10 cellular contexts compared by ENCODE assay signal in genomic region chr1:201696217-201696761, GRCh38.
A peak's percentile ranks its signal among the peaks of the same experiment; 100 is the strongest.
DNase-seq lines count a peak whose midpoint lies in the region; ATAC-seq and TF ChIP-seq lines count a peak whose summit lies in the region.
"Had no signal": no experiment of that assay in that cellular context is flagged by ENCODE, and none has a peak within 500 bp of the region (broad histone marks: within the 10 kb centered on the region; RNA-seq: fewer than 3 reads in every experiment).

No MANE protein-coding gene starts in this region.

- no peak overlapping the region for H2BK15ac ChIP-seq in mesendoderm (replicated peaks; ENCODE audit: low read depth)

- no peaks in the 10 kb centered on the region for H3F3A ChIP-seq in PC-3 (ENCODE audit: low read length, unreplicated experiment)

- H2BK5ac ChIP-seq in mesendoderm (ENCODE audit: low read length): no peak overlapping the region

- no peaks in the 10 kb centered on the region for H3K9me2 ChIP-seq in PC-3 (replicated peaks; ENCODE audit: low read length)

- no peaks in the 10 kb centered on the region for H3K79me1 ChIP-seq in mesendoderm (ENCODE audit: low read length)

- H3K23ac ChIP-seq in mesendoderm (ENCODE audit: low read length): no peak overlapping the region

- no peak overlapping the region for H4K8ac ChIP-seq in mesendoderm (ENCODE audit: low read depth, low read length)

- H3K56ac ChIP-seq in mesendoderm (ENCODE audit: low read length): no peak overlapping the region

- H3K79me2 ChIP-seq in PC-3 (ENCODE audit: low read length): no peaks in the 10 kb centered on the region
- H3K79me2 ChIP-seq in mesendoderm (ENCODE audit: control insufficient read depth, insufficient read depth, low read length): no peaks in the 10 kb centered on the region

- H3K4me3 ChIP-seq in PC-3 (ENCODE audit: low read length): no peak overlapping the region
- H3K4me3 ChIP-seq in fibroblast of mammary gland (ENCODE audit: control insufficient read depth, low read depth, low read length): no peak overlapping the region
- no peak overlapping the region for H3K4me3 ChIP-seq in mesendoderm (ENCODE audit: low read length)
- H3K4me3 ChIP-seq: cardiac muscle cell had no signal

- H3K36me3 ChIP-seq in PC-3 (ENCODE audit: low read depth, low read length): no peaks in the 10 kb centered on the region
- no peaks in the 10 kb centered on the region for H3K36me3 ChIP-seq in mesendoderm (ENCODE audit: control insufficient read depth, insufficient read depth, low read length)
- H3K36me3 ChIP-seq: cardiac muscle cell had no signal

- no peaks in the 10 kb centered on the region for H3K9me3 ChIP-seq in PC-3 (ENCODE audit: low read length)

- 0 out of 2 replicates have a peak overlapping the region, but pooled peaks have one; percentile 27 for H2AFZ ChIP-seq in PC-3 (ENCODE audit: low read length)

- H3K4me2 ChIP-seq in PC-3 (ENCODE audit: low read length): peak overlapping the region; percentile 70
- no peak overlapping the region for H3K4me2 ChIP-seq in mesendoderm (ENCODE audit: low read length)

- no peaks in the 10 kb centered on the region for H4K20me1 ChIP-seq in PC-3 (ENCODE audit: low read length)

- BruUV-seq in PC-3 (replicated peaks; lab: Mats Ljungman, UMichigan): no TSS peak

- no peak overlapping the region for H2AK5ac ChIP-seq in mesendoderm (ENCODE audit: low read length)

- ATAC-seq in PC-3 (peak; percentile 96), omental fat pad (ENCODE audit: low FRiP score) (peak; percentile 92), GM19452 (IDR thresholded peaks at IDR 0.05; ENCODE audit: unreplicated experiment) (no peak), GM18517 (IDR thresholded peaks at IDR 0.05; ENCODE audit: unreplicated experiment) (no peak)

- H3K4ac ChIP-seq in mesendoderm (ENCODE audit: low read depth, low read length): no peak overlapping the region

- H3K27ac ChIP-seq in PC-3 (ENCODE audit: low read length) (peak overlapping the region; percentile 57), mesendoderm (ENCODE audit: low read depth, low read length) (no peak overlapping the region)
- H3K27ac ChIP-seq: cardiac muscle cell had no signal

- H3K27me3 ChIP-seq in PC-3 (ENCODE audit: low read length) (no peaks in the 10 kb centered on the region), mesendoderm (ENCODE audit: insufficient read depth, low read length, poor library complexity) (no peaks in the 10 kb centered on the region)
- H3K27me3 ChIP-seq: cardiac muscle cell had no signal

- WGBS in mesendoderm (ENCODE audit: extremely low coverage, insufficient coverage, low lambda C conversion rate): no CpG with 5 or more reads among the region's 13 CpGs

- POLR2A ChIA-PET in PC-3 (lab: Charles Lee; ENCODE audit: unreplicated experiment): interaction anchor here (0.6 kb wide), 1 partner anchor 193 kb away, joined by 3 read pairs; no protein-coding TSS in a partner anchor

- no peak overlapping the region for H4K5ac ChIP-seq in mesendoderm (ENCODE audit: low read length)

- intact Hi-C loops in PC-3 (cut with micrococcal nuclease): loop anchor here (2.0 kb wide), 2 partner anchors 45 to 137 kb away; no protein-coding TSS in a partner anchor

- H2BK120ac ChIP-seq in mesendoderm (ENCODE audit: low read depth, low read length): no peak overlapping the region

- TF ChIP-seq CTCF in PC-3 (conservative IDR thresholded peaks at IDR 0.05; ENCODE audit: low read depth, low read length): no peak
- TF ChIP-seq CTCF in fibroblast of mammary gland (conservative IDR thresholded peaks at IDR 0.05; ENCODE audit: control insufficient read depth, insufficient read depth, low read depth, low read length): peak; percentile 2
- TF ChIP-seq CTCF in omental fat pad (IDR thresholded peaks at IDR 0.05): no peak

- H3K4me1 ChIP-seq in PC-3 (ENCODE audit: insufficient read depth, low read length) (peaks cover 21% of the 10 kb centered on the region), mesendoderm (ENCODE audit: control insufficient read depth, low read depth, low read length) (peaks cover 9% of the 10 kb centered on the region)

- DNase-seq in AG08396 (ENCODE audit: low spot score) (peak; percentile 86), PC-3 (peak; percentile 92), fibroblast of mammary gland (ENCODE audit: low read depth) (peak; percentile 98), omental fat pad (ENCODE audit: low spot score) (no peak), mesendoderm (no peak), HK-2 (ENCODE audit: unreplicated experiment) (no peak)
- DNase-seq: stimulated activated CD4-positive, alpha-beta T cell treated with anti-CD3 and anti-CD28 coated beads, Interleukin-12 subunit alpha, Interleukin-12 subunit beta, amount 100 ng/mL, for 4 hours had no signal

- CTCF ChIA-PET in PC-3 (lab: Charles Lee): interaction anchor here (0.8 to 1.5 kb wide), 3 partner anchors 47 to 99 kb away, joined by 3 to 8 read pairs (median 5); no protein-coding TSS in a partner anchor

- H3K9ac ChIP-seq in PC-3 (ENCODE audit: low read length) (no peak overlapping the region), mesendoderm (ENCODE audit: low read length) (no peak overlapping the region)

- no peak overlapping the region for H3K18ac ChIP-seq in mesendoderm (ENCODE audit: low read length)

Comparison
In these comparisons a context has a peak if more than half of its experiments do, and no peak if none do; other contexts are left out.
1. DNase-seq: peak in AG08396 (single experiment), PC-3 (single experiment) and fibroblast of mammary gland (single experiment); none in omental fat pad (single experiment), mesendoderm (single experiment) and HK-2 (single experiment).
2. ATAC-seq: peak in PC-3 (single experiment) and omental fat pad (single experiment); none in GM19452 (single experiment) and GM18517 (single experiment).